Comparison of ENCODE assay signal across 1 cellular context in genomic region chr5:94802450-94802849, GRCh38.
TF ChIP-seq lines count a peak whose summit lies in the region.

No MANE protein-coding gene starts in this region.

TF ChIP-seq in GM12878, 131 proteins besides CTCF, POLR2A, EP300 and RAD21 (continued from another document):
- TF ChIP-seq SIX5 (IDR thresholded peaks at IDR 0.05; ENCODE audit: low read depth, low read length, severe bottlenecking), result no peak
- TF ChIP-seq CHD4 (IDR thresholded peaks at IDR 0.05), result no peak
- TF ChIP-seq SMARCA5 (IDR thresholded peaks at IDR 0.05), result no peak
